Comparison of ENCODE assay signal across 17 cellular contexts in the genomic region with DNA sequence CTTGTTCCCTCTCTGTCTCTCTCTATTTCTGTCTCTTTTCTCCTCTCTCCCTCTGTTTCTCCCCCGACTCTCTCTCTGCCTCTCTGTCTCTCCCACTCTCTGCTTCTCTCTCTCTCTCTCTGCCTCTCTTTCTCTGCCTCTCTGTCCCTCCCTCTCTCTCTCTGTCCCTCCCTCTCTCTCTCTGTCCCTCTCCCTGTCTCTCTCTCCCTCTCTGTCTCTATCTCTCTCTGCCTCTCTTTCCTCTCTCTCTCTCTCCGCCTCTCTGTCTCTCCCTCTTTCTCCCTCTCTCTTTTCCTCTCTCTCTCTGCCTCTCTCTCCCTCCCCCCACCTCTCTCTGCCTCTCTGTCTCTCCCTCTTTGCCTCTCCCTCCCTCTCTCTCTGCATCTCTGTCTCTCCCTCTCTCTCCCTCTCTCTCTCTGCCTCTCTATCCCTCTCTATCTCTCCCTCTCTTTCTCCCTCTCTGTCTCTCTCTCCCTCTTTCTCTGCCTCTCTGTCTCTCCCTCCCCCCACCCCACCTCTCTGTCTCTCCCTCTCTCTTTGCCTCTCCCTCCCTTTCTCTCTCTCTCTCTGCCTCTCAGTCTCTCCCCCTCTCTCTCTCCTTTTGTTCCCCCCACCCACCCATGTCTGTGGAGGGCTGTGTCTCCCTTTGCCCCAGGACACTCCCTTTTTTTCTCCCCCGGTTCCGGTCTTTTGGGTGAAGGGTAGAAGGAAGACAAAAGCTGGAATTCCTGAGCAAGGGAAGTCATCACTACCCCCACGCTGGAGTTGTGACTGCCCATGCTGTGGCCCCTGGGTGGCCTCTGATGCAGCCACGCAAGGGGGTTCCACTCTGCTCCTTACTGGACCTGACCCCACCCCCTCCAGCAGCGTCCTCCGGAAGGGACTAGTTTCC. TPM values are rescaled to one million over a fixed set of nuclear protein-coding genes. Genes with fewer than 3 reads are reported as not detected.
A peak's percentile ranks its signal among the peaks of the same experiment; 100 is the strongest.
DNase-seq lines count a peak whose midpoint lies in the region; ATAC-seq, FAIRE-seq and TF ChIP-seq lines count a peak whose summit lies in the region.
"Had no signal": no experiment of that assay in that cellular context is flagged by ENCODE, and none has a peak within 500 bp of the region (broad histone marks: within the 10 kb centered on the region; RNA-seq: fewer than 3 reads in every experiment).

No MANE protein-coding gene starts in this region.

- H3K27ac ChIP-seq in KMS-11: no peak overlapping the region
- H3K27ac ChIP-seq in astrocyte (ENCODE audit: low read depth, low read length): no peak overlapping the region
- H3K27ac ChIP-seq: HL-60 had no signal

- peaks cover 25% of the 10 kb centered on the region for H3K4me1 Mint-ChIP-seq in astrocyte (ENCODE audit: low read depth, unreplicated experiment)
- peaks cover 28% of the 10 kb centered on the region for H3K4me1 Mint-ChIP-seq in mesothelial cell of epicardium

- ATAC-seq in HG02763 (IDR thresholded peaks at IDR 0.05; ENCODE audit: unreplicated experiment) (no peak), HG03460 (IDR thresholded peaks at IDR 0.05; ENCODE audit: unreplicated experiment) (no peak)
- ATAC-seq: left lobe of liver had no signal

- no peak overlapping the region for H3K4me3 ChIP-seq in KMS-11 (IDR thresholded peaks at IDR 0.05; ENCODE audit: insufficient read depth, low read depth, low read length)
- H3K4me3 ChIP-seq in astrocyte (ENCODE audit: insufficient read depth, low read depth, low read length): no peak overlapping the region

- H3K79me2 ChIP-seq in KMS-11 (ENCODE audit: insufficient read depth, low read depth) (no peaks in the 10 kb centered on the region), astrocyte (ENCODE audit: insufficient read depth, low read length) (no peaks in the 10 kb centered on the region)

- H3K27me3 ChIP-seq in KMS-11 (ENCODE audit: insufficient read depth, low read depth) (peaks cover 17% of the 10 kb centered on the region; the same call in 1 of the 2 replicates), astrocyte (ENCODE audit: insufficient read depth, low read length) (peaks cover 10% of the 10 kb centered on the region)

- H3K4me1 ChIP-seq in KMS-11 (ENCODE audit: low read depth, poor library complexity, severe bottlenecking): peaks cover 25% of the 10 kb centered on the region
- H3K4me1 ChIP-seq in astrocyte (ENCODE audit: insufficient read depth, low read length): no peaks in the 10 kb centered on the region

- H3K27ac Mint-ChIP-seq in astrocyte (ENCODE audit: unreplicated experiment) (no peak overlapping the region), mesothelial cell of epicardium (no peak overlapping the region)
- H3K27ac Mint-ChIP-seq: type B pancreatic cell had no signal

- peak overlapping the region; percentile 40 for H3K4me3 Mint-ChIP-seq in astrocyte (ENCODE audit: unreplicated experiment)
- H3K4me3 Mint-ChIP-seq in mesothelial cell of epicardium: peak overlapping the region; percentile 24
- H3K4me3 Mint-ChIP-seq: type B pancreatic cell had no signal

- no peaks in the 10 kb centered on the region for H3K9me3 ChIP-seq in astrocyte (ENCODE audit: insufficient read depth, low read depth, low read length)

- FAIRE-seq in astrocyte (lab: Jason Lieb, UNC): no peak

- DNase-seq in D341Med (ENCODE audit: low spot score) (peak; percentile 66), astrocyte (ENCODE audit: low read depth) (no peak), mesothelial cell of epicardium (ENCODE audit: low spot score in 2 of 2, unreplicated experiment in 2 of 2) (no peak), RPMI8226 (no peak), GM19238 (ENCODE audit: insufficient read length, low spot score) (no peak)
- DNase-seq: activated naive CD4-positive, alpha-beta T cell treated with anti-CD3 and anti-CD28 coated beads, Interleukin-2, amount 50 U/mL, for 16 hours; C1 segment of cervical spinal cord; naive thymus-derived CD8-positive, alpha-beta T cell; NCI-H2171; stimulated activated CD4-positive, alpha-beta T cell treated with anti-CD3 and anti-CD28 coated beads, Interleukin-2, amount 100 ng/mL, for 24 hours; stimulated activated CD8-positive, alpha-beta memory T cell treated with anti-CD3 and anti-CD28 coated beads, Interleukin-4, amount 100 ng/mL, for 48 hours had no signal

- TF ChIP-seq CTCF in KMS-11 (conservative IDR thresholded peaks at IDR 0.05; ENCODE audit: low read depth, low read length): no peak
- no peak for TF ChIP-seq CTCF in astrocyte (IDR thresholded peaks at IDR 0.05; ENCODE audit: insufficient read depth, low read depth, low read length)
- no peak for TF ChIP-seq CTCF in mesothelial cell of epicardium (IDR thresholded peaks at IDR 0.05; ENCODE audit: unreplicated experiment)

- peaks cover 31% of the 10 kb centered on the region for H3K27me3 Mint-ChIP-seq in astrocyte (ENCODE audit: low read depth, unreplicated experiment)
- peaks cover 61% of the 10 kb centered on the region for H3K27me3 Mint-ChIP-seq in mesothelial cell of epicardium (ENCODE audit: low read depth)

- H3K36me3 ChIP-seq in KMS-11 (ENCODE audit: insufficient read depth): no peaks in the 10 kb centered on the region
- no peaks in the 10 kb centered on the region for H3K36me3 ChIP-seq in astrocyte (ENCODE audit: insufficient read depth, low read length)

- H3K36me3 Mint-ChIP-seq in astrocyte (ENCODE audit: low read depth, unreplicated experiment): no peaks in the 10 kb centered on the region
- no peaks in the 10 kb centered on the region for H3K36me3 Mint-ChIP-seq in mesothelial cell of epicardium
- H3K36me3 Mint-ChIP-seq: type B pancreatic cell had no signal

- no peak overlapping the region for H3K4me2 ChIP-seq in KMS-11
- H3K4me2 ChIP-seq in astrocyte (ENCODE audit: low read length): peak overlapping the region; percentile 55

- H2AFZ ChIP-seq in KMS-11 (ENCODE audit: low read depth) (peak overlapping the region; percentile 58; the same call in 1 of the 2 replicates), astrocyte (ENCODE audit: low read depth, low read length) (no peak overlapping the region)

- H4K20me1 ChIP-seq in KMS-11 (ENCODE audit: insufficient read depth) (no peaks in the 10 kb centered on the region), astrocyte (ENCODE audit: insufficient read depth, low read length) (no peaks in the 10 kb centered on the region)

- no peak overlapping the region for H3K9ac ChIP-seq in KMS-11
- H3K9ac ChIP-seq in astrocyte (ENCODE audit: low read length): no peak overlapping the region

- H3K9me3 Mint-ChIP-seq in astrocyte (ENCODE audit: unreplicated experiment): no peaks in the 10 kb centered on the region
- H3K9me3 Mint-ChIP-seq in mesothelial cell of epicardium: no peaks in the 10 kb centered on the region
- H3K9me3 Mint-ChIP-seq: naive thymus-derived CD8-positive, alpha-beta T cell; type B pancreatic cell had no signal

RNA-seq across cellular contexts. Expression of gene MGAT5B, which starts 27.1 kb away (rescaled TPM):
- total RNA-seq in astrocyte (5.1 and 6.3 TPM in 2 replicates), mesothelial cell of epicardium (0.47 to 1.0 TPM (median 0.78 TPM) in 3 replicates)
- total RNA-seq: left lobe of liver had no signal
